Comparison of ENCODE assay signal across 15 cellular contexts in genomic region chr19:24140099-24140498, GRCh38. TPM values are rescaled to one million over a fixed set of nuclear protein-coding genes. Genes with fewer than 3 reads are reported as not detected.
A peak's percentile ranks its signal among the peaks of the same experiment; 100 is the strongest.
DNase-seq lines count a peak whose midpoint lies in the region; ATAC-seq and TF ChIP-seq lines count a peak whose summit lies in the region.
"Had no signal": no experiment of that assay in that cellular context is flagged by ENCODE, and none has a peak within 500 bp of the region (broad histone marks: within the 10 kb centered on the region; RNA-seq: fewer than 3 reads in every experiment).

No MANE protein-coding gene starts in this region.

- 21% methylated on average over 3 of the region's 3 CpGs for WGBS in mammary epithelial cell (ENCODE audit: low coverage, missing lambda C conversion rate)

- no TSS peak for BruUV-seq in mammary epithelial cell (replicated peaks; lab: Mats Ljungman, UMichigan)

- in situ Hi-C loops in mammary epithelial cell (cut with MboI; ENCODE audit: low sequenced_read_pairs in 2 of 2): no loop called here

- H3K9me2 ChIP-seq in Karpas-422 (replicated peaks; ENCODE audit: insufficient read depth, low read length): no peaks in the 10 kb centered on the region

- H3K36me3 ChIP-seq in mammary epithelial cell (ENCODE audit: insufficient read depth, low read length): peaks cover 2% of the 10 kb centered on the region
- H3K36me3 ChIP-seq in lower lobe of right lung: no peaks in the 10 kb centered on the region
- H3K36me3 ChIP-seq in Karpas-422 (ENCODE audit: insufficient read depth, low read length): peaks cover 33% of the 10 kb centered on the region
- H3K36me3 ChIP-seq: Peyer's patch had no signal

- CTCF ChIA-PET in mammary epithelial cell (lab: Charles Lee; ENCODE audit: low non-redundant PET): no interaction called here

- H3K79me2 ChIP-seq in mammary epithelial cell (ENCODE audit: insufficient read depth, low read length) (no peaks in the 10 kb centered on the region), Karpas-422 (ENCODE audit: low read length) (no peaks in the 10 kb centered on the region)

- no peak for TF ChIP-seq CTCF in mammary epithelial cell (conservative IDR thresholded peaks at IDR 0.05 in 1 of 2, IDR thresholded peaks at IDR 0.05 in 1 of 2; ENCODE audit: extremely low read depth in 1 of 2, insufficient read depth in 1 of 2, low read depth in 1 of 2, low read length in 2 of 2)
- TF ChIP-seq CTCF in lower lobe of right lung (IDR thresholded peaks at IDR 0.05): no peak

- H2AFZ ChIP-seq in mammary epithelial cell (ENCODE audit: low read depth, low read length) (no peak overlapping the region), Karpas-422 (ENCODE audit: low read length) (no peak overlapping the region)
- H2AFZ ChIP-seq: GM23338 had no signal

- H3K4me1 ChIP-seq in mammary epithelial cell (ENCODE audit: insufficient read depth, low read length) (no peaks in the 10 kb centered on the region), lower lobe of right lung (no peaks in the 10 kb centered on the region), Karpas-422 (ENCODE audit: low read length) (no peaks in the 10 kb centered on the region)
- H3K4me1 ChIP-seq: Peyer's patch had no signal

- dilution Hi-C loops in mammary epithelial cell (cut with HindIII; ENCODE audit: low sequenced_read_pairs): no loop called here

- peak; percentile 41 for DNase-seq in DMS53 treated with DMSO at 0.1 percent for 48 hours (lab: John Stamatoyannopoulos, UW; ENCODE audit: unreplicated experiment)
- peak; percentile 87 for DNase-seq in LHCN-M2 (ENCODE audit: low read depth)
- peak; percentile 93 for DNase-seq in mammary epithelial cell
- no peak for DNase-seq in lower lobe of right lung
- no peak for DNase-seq in Karpas-422
- DNase-seq in SIG-M5 (lab: John Stamatoyannopoulos, UW): no peak
- no peak for DNase-seq in T1000 (lab: John Stamatoyannopoulos, UW)
- DNase-seq: activated CD4-positive, alpha-beta T cell treated with anti-CD3 and anti-CD28 coated beads for 1 hour; activated gamma-delta T cell treated with Interleukin-2 at 50 U/mL for 16 hours; DND-41; islet precursor cell; NCI-H1105 treated with DMSO at 0.1 percent for 48 hours; Peyer's patch had no signal

- H4K20me1 ChIP-seq in mammary epithelial cell (ENCODE audit: insufficient read depth, low read length) (no peaks in the 10 kb centered on the region), Karpas-422 (ENCODE audit: insufficient read depth, low read depth, low read length) (no peaks in the 10 kb centered on the region)

- H3K9me3 ChIP-seq in mammary epithelial cell (replicated peaks; ENCODE audit: insufficient read depth, low read length) (peaks cover 34% of the 10 kb centered on the region), lower lobe of right lung (peaks cover 96% of the 10 kb centered on the region), Karpas-422 (ENCODE audit: low read length) (peaks cover 33% of the 10 kb centered on the region)

- intact Hi-C loops in mammary epithelial cell (cut with micrococcal nuclease) (no loop called here), lower lobe of right lung (cut with DNase I) (no loop called here)

- H3K27ac ChIP-seq in mammary epithelial cell (ENCODE audit: insufficient read depth, low read depth, low read length) (peak overlapping the region; percentile 65), lower lobe of right lung (no peak overlapping the region), Karpas-422 (ENCODE audit: low read length) (no peak overlapping the region)
- H3K27ac ChIP-seq: Peyer's patch had no signal

- H3K9ac ChIP-seq in mammary epithelial cell (ENCODE audit: insufficient read depth, low read length): no peak overlapping the region
- no peak overlapping the region for H3K9ac ChIP-seq in Karpas-422 (ENCODE audit: low read length)

- peak; percentile 48 to 63 for ATAC-seq in lower lobe of right lung
- no peak for ATAC-seq in GM21717 (IDR thresholded peaks at IDR 0.05; ENCODE audit: unreplicated experiment)
- ATAC-seq: GM23338 had no signal

- H3K4me2 ChIP-seq in mammary epithelial cell (ENCODE audit: insufficient read depth, low read depth, low read length) (no peak overlapping the region), Karpas-422 (ENCODE audit: low read depth, low read length, poor library complexity, severe bottlenecking) (no peak overlapping the region)
- H3K4me2 ChIP-seq: GM23338 had no signal

- H3K27me3 ChIP-seq in mammary epithelial cell (ENCODE audit: insufficient read depth, low read length) (no peaks in the 10 kb centered on the region), lower lobe of right lung (ENCODE audit: low read depth) (no peaks in the 10 kb centered on the region), Karpas-422 (ENCODE audit: low read length) (no peaks in the 10 kb centered on the region)
- H3K27me3 ChIP-seq: Peyer's patch had no signal

- H3K4me3 ChIP-seq in mammary epithelial cell (replicated peaks in 1 of 3; ENCODE audit: insufficient read depth in 1 of 3, low read depth in 2 of 3, low read length in 3 of 3): no peak overlapping the region
- no peak overlapping the region for H3K4me3 ChIP-seq in lower lobe of right lung
- no peak overlapping the region for H3K4me3 ChIP-seq in Karpas-422 (ENCODE audit: low read length)
- H3K4me3 ChIP-seq: GM23338, Peyer's patch had no signal

RNA-seq across cellular contexts. Expression of gene ZNF254, which starts 53.1 kb away (rescaled TPM):
- total RNA-seq in LHCN-M2 (2014; rRNA removed) (16.3 and 17.6 TPM in 2 replicates), mammary epithelial cell (10 to 100 TPM in 1 of 2 donors, 1 to 10 TPM in 1; 7.4 to 18.3 TPM), lower lobe of right lung (20.0 TPM)
- 3.2 TPM for polyA plus RNA-seq in LHCN-M2 (2012)
- 3.7 TPM for polyA plus RNA-seq in mammary epithelial cell
- polyA minus RNA-seq in mammary epithelial cell: 3.8 TPM
- 15.7 and 35.1 TPM in 2 replicates for total RNA-seq in Karpas-422 (2014; rRNA removed; shearing (Covaris generic); ENCODE audit: low replicate concordance)

Comparison
In these comparisons a context has a peak if more than half of its experiments do, and no peak if none do; other contexts are left out.
1. DNase-seq: peak in DMS53 treated with DMSO at 0.1 percent for 48 hours (single experiment), LHCN-M2 (single experiment) and mammary epithelial cell (single experiment); none in lower lobe of right lung (single experiment), Karpas-422 (single experiment), SIG-M5 (single experiment) and T1000 (single experiment).